Comparison of ENCODE assay signal across 1 cellular context in the genomic region with DNA sequence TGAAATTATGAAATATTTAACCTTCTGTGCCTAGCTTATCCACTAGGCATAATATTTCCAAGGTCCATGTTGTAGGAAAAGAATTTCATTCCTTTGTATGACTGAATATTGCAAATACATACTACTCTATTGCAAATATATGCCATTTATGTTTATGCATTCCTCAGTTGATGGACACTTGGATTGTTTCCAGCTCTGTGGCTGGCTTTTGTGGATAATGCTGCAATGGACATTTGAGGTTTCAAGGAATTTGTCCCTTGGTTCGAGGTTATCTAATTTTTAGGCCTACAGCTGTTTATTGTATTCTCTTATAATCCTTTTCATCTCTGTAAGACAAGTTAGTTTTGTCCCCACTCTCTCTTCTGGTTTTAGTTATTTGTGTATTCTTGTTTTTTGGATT.
TF ChIP-seq lines count a peak whose summit lies in the region.

No MANE protein-coding gene starts in this region.

TF ChIP-seq in K562, 482 proteins besides CTCF, POLR2A, EP300 and RAD21 (continued from another document and continues in another):
- TF ChIP-seq, protein P1, sequence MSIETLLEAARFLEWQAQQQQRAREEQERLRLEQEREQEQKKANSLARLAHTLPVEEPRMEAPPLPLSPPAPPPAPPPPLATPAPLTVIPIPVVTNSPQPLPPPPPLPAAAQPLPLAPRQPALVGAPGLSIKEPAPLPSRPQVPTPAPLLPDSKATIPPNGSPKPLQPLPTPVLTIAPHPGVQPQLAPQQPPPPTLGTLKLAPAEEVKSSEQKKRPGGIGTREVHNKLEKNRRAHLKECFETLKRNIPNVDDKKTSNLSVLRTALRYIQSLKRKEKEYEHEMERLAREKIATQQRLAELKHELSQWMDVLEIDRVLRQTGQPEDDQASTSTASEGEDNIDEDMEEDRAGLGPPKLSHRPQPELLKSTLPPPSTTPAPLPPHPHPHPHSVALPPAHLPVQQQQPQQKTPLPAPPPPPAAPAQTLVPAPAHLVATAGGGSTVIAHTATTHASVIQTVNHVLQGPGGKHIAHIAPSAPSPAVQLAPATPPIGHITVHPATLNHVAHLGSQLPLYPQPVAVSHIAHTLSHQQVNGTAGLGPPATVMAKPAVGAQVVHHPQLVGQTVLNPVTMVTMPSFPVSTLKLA (conservative IDR thresholded peaks at IDR 0.05), result no peak
- TF ChIP-seq, protein P2, sequence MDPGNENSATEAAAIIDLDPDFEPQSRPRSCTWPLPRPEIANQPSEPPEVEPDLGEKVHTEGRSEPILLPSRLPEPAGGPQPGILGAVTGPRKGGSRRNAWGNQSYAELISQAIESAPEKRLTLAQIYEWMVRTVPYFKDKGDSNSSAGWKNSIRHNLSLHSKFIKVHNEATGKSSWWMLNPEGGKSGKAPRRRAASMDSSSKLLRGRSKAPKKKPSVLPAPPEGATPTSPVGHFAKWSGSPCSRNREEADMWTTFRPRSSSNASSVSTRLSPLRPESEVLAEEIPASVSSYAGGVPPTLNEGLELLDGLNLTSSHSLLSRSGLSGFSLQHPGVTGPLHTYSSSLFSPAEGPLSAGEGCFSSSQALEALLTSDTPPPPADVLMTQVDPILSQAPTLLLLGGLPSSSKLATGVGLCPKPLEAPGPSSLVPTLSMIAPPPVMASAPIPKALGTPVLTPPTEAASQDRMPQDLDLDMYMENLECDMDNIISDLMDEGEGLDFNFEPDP (CRISPR knock-in tag; IDR thresholded peaks at IDR 0.05), result no peak
- TF ChIP-seq ZNF232 (CRISPR knock-in tag; IDR thresholded peaks at IDR 0.05) (no peak), RBM22 (IDR thresholded peaks at IDR 0.05; ENCODE audit: low read depth, low read length, poor library complexity, severe bottlenecking) (no peak), ZSCAN29 (IDR thresholded peaks at IDR 0.05) (no peak), HDAC1 (IDR thresholded peaks at IDR 0.05) (peak; percentile 28 to 77; a peak in 2 of 4 replicates), FOXK2 (conservative IDR thresholded peaks at IDR 0.05 in 1 of 2, IDR thresholded peaks at IDR 0.05 in 1 of 2; ENCODE audit: low read depth in 2 of 2) (no peak; a peak in 1 of 4 replicates), GTF2E2 (tag; IDR thresholded peaks at IDR 0.05) (no peak), FOXM1 (IDR thresholded peaks at IDR 0.05; ENCODE audit: low read depth) (peak; percentile 79; the same call in 1 of the 2 replicates), FOXM1 (CRISPR knock-in tag; IDR thresholded peaks at IDR 0.05; ENCODE audit: low read depth) (no peak), NCOA6 (IDR thresholded peaks at IDR 0.05) (no peak), ZNF140 (CRISPR knock-in tag; IDR thresholded peaks at IDR 0.05) (no peak), ZEB2 (IDR thresholded peaks at IDR 0.05) (no peak), CREBBP (IDR thresholded peaks at IDR 0.05; ENCODE audit: low read depth, low read length) (no peak), MAFF (IDR thresholded peaks at IDR 0.05; ENCODE audit: low read length) (no peak), CC2D1A (IDR thresholded peaks at IDR 0.05) (peak; percentile 87), NFIC (IDR thresholded peaks at IDR 0.05) (peak; percentile 99), ZFP1 (CRISPR knock-in tag; IDR thresholded peaks at IDR 0.05) (no peak), ZNF316 (IDR thresholded peaks at IDR 0.05) (no peak), KDM1A (IDR thresholded peaks at IDR 0.05) (peak; percentile 91 to 93), TBP (optimal IDR thresholded peaks at IDR 0.05; ENCODE audit: low read depth, low read length) (no peak), ADNP (tag; IDR thresholded peaks at IDR 0.05) (peak; percentile 71), BMI1 (IDR thresholded peaks at IDR 0.05; ENCODE audit: low read length) (no peak), TEAD4 (IDR thresholded peaks at IDR 0.05; ENCODE audit: low read length) (peak; percentile 98), TEAD4 (CRISPR knock-in tag; IDR thresholded peaks at IDR 0.05; ENCODE audit: borderline replicate concordance) (no peak), NCOA1 (IDR thresholded peaks at IDR 0.05; ENCODE audit: low read depth) (peak; percentile 78; the same call in 1 of the 2 replicates), NR2C1 (IDR thresholded peaks at IDR 0.05) (0 out of 2 replicates have a peak, but pooled peaks have one; percentile 27), NR2C1 (tag; IDR thresholded peaks at IDR 0.05) (no peak), POLR2AphosphoS5 (IDR thresholded peaks at IDR 0.05; ENCODE audit: control insufficient read depth, insufficient read depth, low read depth, low read length) (peak; percentile 87), SIRT6 (IDR thresholded peaks at IDR 0.05; ENCODE audit: low read depth, low read length) (no peak), LCOR (CRISPR knock-in tag; IDR thresholded peaks at IDR 0.05) (peak; percentile 54; the same call in 1 of the 2 replicates), MCM2 (IDR thresholded peaks at IDR 0.05; ENCODE audit: low read depth) (no peak), BCL6 (CRISPR knock-in tag; IDR thresholded peaks at IDR 0.05) (no peak), FOXJ3 (CRISPR knock-in tag; IDR thresholded peaks at IDR 0.05) (no peak), ELF4 (CRISPR knock-in tag; IDR thresholded peaks at IDR 0.05) (no peak; the same call in 1 of the 2 replicates), ZNF695 (CRISPR knock-in tag; IDR thresholded peaks at IDR 0.05) (no peak), NBN (IDR thresholded peaks at IDR 0.05; ENCODE audit: low read depth) (peak; percentile 74; the same call in 1 of the 2 replicates), RFX7 (CRISPR knock-in tag; IDR thresholded peaks at IDR 0.05) (no peak), ZNF197 (CRISPR knock-in tag; IDR thresholded peaks at IDR 0.05; ENCODE audit: low read depth) (no peak), FOXK1 (CRISPR knock-in tag; IDR thresholded peaks at IDR 0.05; ENCODE audit: borderline replicate concordance) (no peak), STAT5B (CRISPR knock-in tag; IDR thresholded peaks at IDR 0.05) (no peak)
- TF ChIP-seq, protein P3, sequence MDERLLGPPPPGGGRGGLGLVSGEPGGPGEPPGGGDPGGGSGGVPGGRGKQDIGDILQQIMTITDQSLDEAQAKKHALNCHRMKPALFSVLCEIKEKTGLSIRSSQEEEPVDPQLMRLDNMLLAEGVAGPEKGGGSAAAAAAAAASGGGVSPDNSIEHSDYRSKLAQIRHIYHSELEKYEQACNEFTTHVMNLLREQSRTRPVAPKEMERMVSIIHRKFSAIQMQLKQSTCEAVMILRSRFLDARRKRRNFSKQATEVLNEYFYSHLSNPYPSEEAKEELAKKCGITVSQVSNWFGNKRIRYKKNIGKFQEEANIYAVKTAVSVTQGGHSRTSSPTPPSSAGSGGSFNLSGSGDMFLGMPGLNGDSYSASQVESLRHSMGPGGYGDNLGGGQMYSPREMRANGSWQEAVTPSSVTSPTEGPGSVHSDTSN (CRISPR knock-in tag; IDR thresholded peaks at IDR 0.05; ENCODE audit: low read depth), result peak; percentile 29; the same call in 1 of the 2 replicates
- TF ChIP-seq, protein P3 (tag; conservative IDR thresholded peaks at IDR 0.05; ENCODE audit: low read depth), result peak; percentile 67
- TF ChIP-seq, protein P4, sequence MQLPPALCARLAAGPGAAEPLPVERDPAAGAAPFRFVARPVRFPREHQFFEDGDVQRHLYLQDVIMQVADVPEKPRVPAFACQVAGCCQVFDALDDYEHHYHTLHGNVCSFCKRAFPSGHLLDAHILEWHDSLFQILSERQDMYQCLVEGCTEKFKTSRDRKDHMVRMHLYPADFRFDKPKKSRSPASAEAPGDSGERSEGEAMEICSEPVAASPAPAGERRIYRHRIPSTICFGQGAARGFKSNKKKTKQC (CRISPR knock-in tag; IDR thresholded peaks at IDR 0.05), result no peak
- TF ChIP-seq, protein P5, sequence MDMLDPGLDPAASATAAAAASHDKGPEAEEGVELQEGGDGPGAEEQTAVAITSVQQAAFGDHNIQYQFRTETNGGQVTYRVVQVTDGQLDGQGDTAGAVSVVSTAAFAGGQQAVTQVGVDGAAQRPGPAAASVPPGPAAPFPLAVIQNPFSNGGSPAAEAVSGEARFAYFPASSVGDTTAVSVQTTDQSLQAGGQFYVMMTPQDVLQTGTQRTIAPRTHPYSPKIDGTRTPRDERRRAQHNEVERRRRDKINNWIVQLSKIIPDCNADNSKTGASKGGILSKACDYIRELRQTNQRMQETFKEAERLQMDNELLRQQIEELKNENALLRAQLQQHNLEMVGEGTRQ (CRISPR knock-in tag; IDR thresholded peaks at IDR 0.05), result no peak
- TF ChIP-seq, protein P6, sequence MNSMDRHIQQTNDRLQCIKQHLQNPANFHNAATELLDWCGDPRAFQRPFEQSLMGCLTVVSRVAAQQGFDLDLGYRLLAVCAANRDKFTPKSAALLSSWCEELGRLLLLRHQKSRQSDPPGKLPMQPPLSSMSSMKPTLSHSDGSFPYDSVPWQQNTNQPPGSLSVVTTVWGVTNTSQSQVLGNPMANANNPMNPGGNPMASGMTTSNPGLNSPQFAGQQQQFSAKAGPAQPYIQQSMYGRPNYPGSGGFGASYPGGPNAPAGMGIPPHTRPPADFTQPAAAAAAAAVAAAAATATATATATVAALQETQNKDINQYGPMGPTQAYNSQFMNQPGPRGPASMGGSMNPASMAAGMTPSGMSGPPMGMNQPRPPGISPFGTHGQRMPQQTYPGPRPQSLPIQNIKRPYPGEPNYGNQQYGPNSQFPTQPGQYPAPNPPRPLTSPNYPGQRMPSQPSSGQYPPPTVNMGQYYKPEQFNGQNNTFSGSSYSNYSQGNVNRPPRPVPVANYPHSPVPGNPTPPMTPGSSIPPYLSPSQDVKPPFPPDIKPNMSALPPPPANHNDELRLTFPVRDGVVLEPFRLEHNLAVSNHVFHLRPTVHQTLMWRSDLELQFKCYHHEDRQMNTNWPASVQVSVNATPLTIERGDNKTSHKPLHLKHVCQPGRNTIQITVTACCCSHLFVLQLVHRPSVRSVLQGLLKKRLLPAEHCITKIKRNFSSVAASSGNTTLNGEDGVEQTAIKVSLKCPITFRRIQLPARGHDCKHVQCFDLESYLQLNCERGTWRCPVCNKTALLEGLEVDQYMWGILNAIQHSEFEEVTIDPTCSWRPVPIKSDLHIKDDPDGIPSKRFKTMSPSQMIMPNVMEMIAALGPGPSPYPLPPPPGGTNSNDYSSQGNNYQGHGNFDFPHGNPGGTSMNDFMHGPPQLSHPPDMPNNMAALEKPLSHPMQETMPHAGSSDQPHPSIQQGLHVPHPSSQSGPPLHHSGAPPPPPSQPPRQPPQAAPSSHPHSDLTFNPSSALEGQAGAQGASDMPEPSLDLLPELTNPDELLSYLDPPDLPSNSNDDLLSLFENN (IDR thresholded peaks at IDR 0.05; ENCODE audit: low read depth in 2 of 2, low read length in 2 of 2), result peak in 1 of 2 experiments; percentile 86; a peak in 1 of 4 replicates
- TF ChIP-seq, protein P7, sequence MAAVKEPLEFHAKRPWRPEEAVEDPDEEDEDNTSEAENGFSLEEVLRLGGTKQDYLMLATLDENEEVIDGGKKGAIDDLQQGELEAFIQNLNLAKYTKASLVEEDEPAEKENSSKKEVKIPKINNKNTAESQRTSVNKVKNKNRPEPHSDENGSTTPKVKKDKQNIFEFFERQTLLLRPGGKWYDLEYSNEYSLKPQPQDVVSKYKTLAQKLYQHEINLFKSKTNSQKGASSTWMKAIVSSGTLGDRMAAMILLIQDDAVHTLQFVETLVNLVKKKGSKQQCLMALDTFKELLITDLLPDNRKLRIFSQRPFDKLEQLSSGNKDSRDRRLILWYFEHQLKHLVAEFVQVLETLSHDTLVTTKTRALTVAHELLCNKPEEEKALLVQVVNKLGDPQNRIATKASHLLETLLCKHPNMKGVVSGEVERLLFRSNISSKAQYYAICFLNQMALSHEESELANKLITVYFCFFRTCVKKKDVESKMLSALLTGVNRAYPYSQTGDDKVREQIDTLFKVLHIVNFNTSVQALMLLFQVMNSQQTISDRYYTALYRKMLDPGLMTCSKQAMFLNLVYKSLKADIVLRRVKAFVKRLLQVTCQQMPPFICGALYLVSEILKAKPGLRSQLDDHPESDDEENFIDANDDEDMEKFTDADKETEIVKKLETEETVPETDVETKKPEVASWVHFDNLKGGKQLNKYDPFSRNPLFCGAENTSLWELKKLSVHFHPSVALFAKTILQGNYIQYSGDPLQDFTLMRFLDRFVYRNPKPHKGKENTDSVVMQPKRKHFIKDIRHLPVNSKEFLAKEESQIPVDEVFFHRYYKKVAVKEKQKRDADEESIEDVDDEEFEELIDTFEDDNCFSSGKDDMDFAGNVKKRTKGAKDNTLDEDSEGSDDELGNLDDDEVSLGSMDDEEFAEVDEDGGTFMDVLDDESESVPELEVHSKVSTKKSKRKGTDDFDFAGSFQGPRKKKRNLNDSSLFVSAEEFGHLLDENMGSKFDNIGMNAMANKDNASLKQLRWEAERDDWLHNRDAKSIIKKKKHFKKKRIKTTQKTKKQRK (IDR thresholded peaks at IDR 0.05; ENCODE audit: borderline replicate concordance, low read depth, low read length), result no peak
- TF ChIP-seq, protein P8, sequence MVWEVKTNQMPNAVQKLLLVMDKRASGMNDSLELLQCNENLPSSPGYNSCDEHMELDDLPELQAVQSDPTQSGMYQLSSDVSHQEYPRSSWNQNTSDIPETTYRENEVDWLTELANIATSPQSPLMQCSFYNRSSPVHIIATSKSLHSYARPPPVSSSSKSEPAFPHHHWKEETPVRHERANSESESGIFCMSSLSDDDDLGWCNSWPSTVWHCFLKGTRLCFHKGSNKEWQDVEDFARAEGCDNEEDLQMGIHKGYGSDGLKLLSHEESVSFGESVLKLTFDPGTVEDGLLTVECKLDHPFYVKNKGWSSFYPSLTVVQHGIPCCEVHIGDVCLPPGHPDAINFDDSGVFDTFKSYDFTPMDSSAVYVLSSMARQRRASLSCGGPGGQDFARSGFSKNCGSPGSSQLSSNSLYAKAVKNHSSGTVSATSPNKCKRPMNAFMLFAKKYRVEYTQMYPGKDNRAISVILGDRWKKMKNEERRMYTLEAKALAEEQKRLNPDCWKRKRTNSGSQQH (CRISPR knock-in tag; IDR thresholded peaks at IDR 0.05), result no peak
- TF ChIP-seq, protein P9, sequence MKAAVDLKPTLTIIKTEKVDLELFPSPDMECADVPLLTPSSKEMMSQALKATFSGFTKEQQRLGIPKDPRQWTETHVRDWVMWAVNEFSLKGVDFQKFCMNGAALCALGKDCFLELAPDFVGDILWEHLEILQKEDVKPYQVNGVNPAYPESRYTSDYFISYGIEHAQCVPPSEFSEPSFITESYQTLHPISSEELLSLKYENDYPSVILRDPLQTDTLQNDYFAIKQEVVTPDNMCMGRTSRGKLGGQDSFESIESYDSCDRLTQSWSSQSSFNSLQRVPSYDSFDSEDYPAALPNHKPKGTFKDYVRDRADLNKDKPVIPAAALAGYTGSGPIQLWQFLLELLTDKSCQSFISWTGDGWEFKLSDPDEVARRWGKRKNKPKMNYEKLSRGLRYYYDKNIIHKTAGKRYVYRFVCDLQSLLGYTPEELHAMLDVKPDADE (conservative IDR thresholded peaks at IDR 0.05; ENCODE audit: control insufficient read depth, low read depth, low read length), result no peak
